Comparison of ENCODE assay signal across 24 cellular contexts in genomic region chr5:37055383-37055990, GRCh38.
A peak's percentile ranks its signal among the peaks of the same experiment; 100 is the strongest.
DNase-seq lines count a peak whose midpoint lies in the region; ATAC-seq, FAIRE-seq and TF ChIP-seq lines count a peak whose summit lies in the region.
"Had no signal": no experiment of that assay in that cellular context is flagged by ENCODE, and none has a peak within 500 bp of the region (broad histone marks: within the 10 kb centered on the region; RNA-seq: fewer than 3 reads in every experiment).

No MANE protein-coding gene starts in this region.

- no peak overlapping the region for H3K9ac ChIP-seq in HepG2 (ENCODE audit: insufficient read depth, low read depth, low read length)

- POLR2A ChIA-PET in HepG2 (lab: Yijun Ruan, JAX), result no interaction called here

- no peaks in the 10 kb centered on the region for H3K9me3 ChIP-seq in HepG2 (ENCODE audit: low read length)
- H3K9me3 ChIP-seq: Caco-2, esophagus squamous epithelium, neutrophil, tibial nerve had no signal

- no peaks in the 10 kb centered on the region for H3K4me1 ChIP-seq in HepG2 (ENCODE audit: insufficient read depth, low read length)
- H3K4me1 ChIP-seq: Caco-2, esophagus squamous epithelium, tibial nerve had no signal

- intact Hi-C loops in activated T-helper 1 cell treated with anti-CD3 and anti-CD28 coated beads, Interleukin-12 subunit alpha, Interleukin-12 subunit beta, Interleukin-2, Interleukin-4 antibody, amounts not matched to agents 30 ng/mL and 10 ng/mL and 1 ng/mL, durations not matched to agents 14 hours and 24 hours and 36 hours (cut with micrococcal nuclease), result no loop called here
- intact Hi-C loops in HepG2 (cut with micrococcal nuclease; ENCODE audit: unreplicated experiment), result no loop called here

- no peaks in the 10 kb centered on the region for H3K79me2 ChIP-seq in HepG2 (ENCODE audit: insufficient read depth, low read length)

- ATAC-seq in HepG2 (no peak), GM18520 (IDR thresholded peaks at IDR 0.05; ENCODE audit: unreplicated experiment) (no peak), GM19023 (IDR thresholded peaks at IDR 0.05; ENCODE audit: unreplicated experiment) (no peak)
- ATAC-seq: stimulated activated naive CD8-positive, alpha-beta T cell treated with anti-CD3 and anti-CD28 coated beads, Interleukin-15, Interleukin-2, amounts not matched to agents 100 U/mL and 50 U/mL, for 24 hours had no signal

- H3K4me2 ChIP-seq in HepG2 (ENCODE audit: low read depth, low read length), result no peak overlapping the region

- H4K20me1 ChIP-seq in HepG2 (ENCODE audit: insufficient read depth, low read length), result no peaks in the 10 kb centered on the region

- TF ChIP-seq EP300 in HepG2 (IDR thresholded peaks at IDR 0.05; ENCODE audit: low read depth in 2 of 2, low read length in 2 of 2) (no peak), HepG2 (CRISPR knock-in tag; IDR thresholded peaks at IDR 0.05; ENCODE audit: borderline replicate concordance) (no peak)

- H3K36me3 ChIP-seq in HepG2 (replicated peaks in 1 of 2; ENCODE audit: control insufficient read depth in 1 of 2, insufficient read depth in 2 of 2, low read length in 2 of 2), result peaks cover 9 to 62% of the 10 kb centered on the region in 2 experiments; a peak in 4 of 5 replicates

- no peaks in the 10 kb centered on the region for H3K27me3 ChIP-seq in HepG2 (ENCODE audit: control insufficient read depth in 1 of 2, insufficient read depth in 2 of 2, low read length in 2 of 2)
- H3K27me3 ChIP-seq: esophagus squamous epithelium, neutrophil, tibial nerve had no signal

- FAIRE-seq in HepG2 (lab: Jason Lieb, UNC), result no peak
- FAIRE-seq: RCC 7860, small intestine had no signal

- no peak for TF ChIP-seq RAD21 in HepG2 (CRISPR knock-in tag; IDR thresholded peaks at IDR 0.05)

- no peaks in the 10 kb centered on the region for H3K9me3 Mint-ChIP-seq in activated T-helper 1 cell treated with anti-CD3 and anti-CD28 coated beads, Interleukin-12 subunit alpha, Interleukin-12 subunit beta, Interleukin-2, Interleukin-4 antibody, amounts not matched to agents 30 ng/mL and 10 ng/mL and 1 ng/mL, durations not matched to agents 14 hours and 24 hours and 36 hours
- H3K9me3 Mint-ChIP-seq: activated B cell treated with CpG ODN at 0.5 μM for 24 hours had no signal

- peak overlapping the region; percentile 11 for H3K27ac Mint-ChIP-seq in activated T-helper 1 cell treated with anti-CD3 and anti-CD28 coated beads, Interleukin-12 subunit alpha, Interleukin-12 subunit beta, Interleukin-2, Interleukin-4 antibody, amounts not matched to agents 30 ng/mL and 10 ng/mL and 1 ng/mL, durations not matched to agents 14 hours and 24 hours and 36 hours
- H3K27ac Mint-ChIP-seq: activated B cell treated with CpG ODN at 0.5 μM for 24 hours had no signal

- DNase-seq in DMS53 (lab: John Stamatoyannopoulos, UW) (peak; percentile 9), DMS53 treated with DMSO at 0.1 percent for 48 hours (lab: John Stamatoyannopoulos, UW; ENCODE audit: unreplicated experiment) (no peak), Caki2 (ENCODE audit: low read depth) (peak; percentile 8), HepG2 (ENCODE audit: low spot score) (no peak)
- DNase-seq in activated T-helper 1 cell treated with anti-CD3 and anti-CD28 coated beads, Interleukin-12 subunit alpha, Interleukin-12 subunit beta, Interleukin-2, Interleukin-4 antibody, amounts not matched to agents 30 ng/mL and 10 ng/mL and 1 ng/mL, durations not matched to agents 14 hours and 24 hours and 36 hours (ENCODE audit: low spot score), result no peak
- no peak for DNase-seq in stimulated activated CD4-positive, alpha-beta T cell treated with anti-CD3 and anti-CD28 coated beads, Interleukin-4, amount 100 ng/mL, for 4 hours
- DNase-seq: activated B cell treated with CpG ODN at 0.5 μM for 24 hours; activated effector memory CD4-positive, alpha-beta T cell treated with anti-CD3 and anti-CD28 coated beads, Interleukin-2, amount 50 U/mL, for 16 hours; AML-193; Caco-2; effector CD8-positive, alpha-beta T cell; EL; esophagus squamous epithelium; NCI-H1105 treated with DMSO at 0.1 percent for 48 hours; NCI-H2107; NK-92 treated with Interleukin-12 subunit alpha and Interleukin-12 subunit beta, amount 100 ng/mL, for 24 hours; small intestine; stimulated activated naive CD8-positive, alpha-beta T cell treated with anti-CD3 and anti-CD28 coated beads, Interleukin-15, Interleukin-2, amounts not matched to agents 100 U/mL and 50 U/mL, for 24 hours had no signal

- H3K27me3 Mint-ChIP-seq in activated T-helper 1 cell treated with anti-CD3 and anti-CD28 coated beads, Interleukin-12 subunit alpha, Interleukin-12 subunit beta, Interleukin-2, Interleukin-4 antibody, amounts not matched to agents 30 ng/mL and 10 ng/mL and 1 ng/mL, durations not matched to agents 14 hours and 24 hours and 36 hours (ENCODE audit: insufficient read depth), result no peaks in the 10 kb centered on the region
- H3K27me3 Mint-ChIP-seq: activated B cell treated with CpG ODN at 0.5 μM for 24 hours had no signal

- H3K27ac ChIP-seq in HepG2 (ENCODE audit: extremely low read length, insufficient read depth, low read length), result no peak overlapping the region
- H3K27ac ChIP-seq: 22Rv1, esophagus squamous epithelium, neutrophil, tibial nerve had no signal

- TF ChIP-seq CTCF in HepG2 (CRISPR knock-in tag; IDR thresholded peaks at IDR 0.05), result no peak

- no peak overlapping the region for H2AFZ ChIP-seq in HepG2 (ENCODE audit: low read length)

- 94% methylated on average over 1 of the region's 1 CpG for WGBS in HepG2 (ENCODE audit: low lambda C conversion rate)

- no TSS peak for BruUV-seq in HepG2 (replicated peaks; lab: Mats Ljungman, UMichigan)

- no peak overlapping the region for H3K4me3 ChIP-seq in HepG2 (replicated peaks in 1 of 3; ENCODE audit: insufficient read depth in 1 of 3, low read depth in 2 of 3, low read length in 3 of 3)
- H3K4me3 ChIP-seq: esophagus squamous epithelium, tibial nerve had no signal

- peaks cover 32% of the 10 kb centered on the region for H3K36me3 Mint-ChIP-seq in activated T-helper 1 cell treated with anti-CD3 and anti-CD28 coated beads, Interleukin-12 subunit alpha, Interleukin-12 subunit beta, Interleukin-2, Interleukin-4 antibody, amounts not matched to agents 30 ng/mL and 10 ng/mL and 1 ng/mL, durations not matched to agents 14 hours and 24 hours and 36 hours (ENCODE audit: low read depth)

- H3K4me3 Mint-ChIP-seq in activated T-helper 1 cell treated with anti-CD3 and anti-CD28 coated beads, Interleukin-12 subunit alpha, Interleukin-12 subunit beta, Interleukin-2, Interleukin-4 antibody, amounts not matched to agents 30 ng/mL and 10 ng/mL and 1 ng/mL, durations not matched to agents 14 hours and 24 hours and 36 hours, result no peak overlapping the region
- H3K4me3 Mint-ChIP-seq: activated B cell treated with CpG ODN at 0.5 μM for 24 hours had no signal

- no peak for TF ChIP-seq POLR2A in HepG2 (IDR thresholded peaks at IDR 0.05; ENCODE audit: insufficient read depth in 1 of 2, low read depth in 2 of 2, low read length in 2 of 2)

- CTCF ChIA-PET in HepG2 (lab: Yijun Ruan, JAX; ENCODE audit: low intra/inter-chr PET ratio, low total read pairs), result no interaction called here

- in situ Hi-C loops in Caki2 (cut with HindIII; ENCODE audit: low pct_unique_long_range_greater_than_20kb, low sequenced_read_pairs), result no loop called here
- in situ Hi-C loops in HepG2 (cut with HindIII; ENCODE audit: extremely low pct_ligation_motif_present, low pct_unique_long_range_greater_than_20kb), result no loop called here

- peaks cover 21% of the 10 kb centered on the region for H3K4me1 Mint-ChIP-seq in activated T-helper 1 cell treated with anti-CD3 and anti-CD28 coated beads, Interleukin-12 subunit alpha, Interleukin-12 subunit beta, Interleukin-2, Interleukin-4 antibody, amounts not matched to agents 30 ng/mL and 10 ng/mL and 1 ng/mL, durations not matched to agents 14 hours and 24 hours and 36 hours (ENCODE audit: low read depth)
- H3K4me1 Mint-ChIP-seq: activated B cell treated with CpG ODN at 0.5 μM for 24 hours had no signal

TF ChIP-seq in HepG2, 621 proteins besides CTCF, POLR2A, EP300 and RAD21:
- TF ChIP-seq ZNF367 (CRISPR knock-in tag; IDR thresholded peaks at IDR 0.05; ENCODE audit: borderline replicate concordance), result no peak
- no peak for TF ChIP-seq ZNF841 (CRISPR knock-in tag; IDR thresholded peaks at IDR 0.05; ENCODE audit: borderline replicate concordance)
- no peak for TF ChIP-seq POLR2AphosphoS2 (IDR thresholded peaks at IDR 0.05; ENCODE audit: low read depth, low read length)
- TF ChIP-seq SPEN (CRISPR knock-in tag; IDR thresholded peaks at IDR 0.05; ENCODE audit: low read depth), result no peak
- TF ChIP-seq ZNF121 (CRISPR knock-in tag; IDR thresholded peaks at IDR 0.05), result peak; percentile 56; the same call in 1 of the 2 replicates
- no peak for TF ChIP-seq ZNF549 (CRISPR knock-in tag; IDR thresholded peaks at IDR 0.05)
- no peak for TF ChIP-seq ZNF543 (CRISPR knock-in tag; IDR thresholded peaks at IDR 0.05)
- no peak for TF ChIP-seq MTF1 (CRISPR knock-in tag; IDR thresholded peaks at IDR 0.05)
- no peak for TF ChIP-seq ZNF326 (CRISPR knock-in tag; IDR thresholded peaks at IDR 0.05; ENCODE audit: borderline replicate concordance)
- TF ChIP-seq ZFP82 (CRISPR knock-in tag; IDR thresholded peaks at IDR 0.05; ENCODE audit: borderline replicate concordance), result no peak
- TF ChIP-seq FOSL2 (CRISPR knock-in tag; IDR thresholded peaks at IDR 0.05), result 0 out of 2 replicates have a peak, but pooled peaks have one; percentile 21
- no peak for TF ChIP-seq MEIS2 (CRISPR knock-in tag; IDR thresholded peaks at IDR 0.05)
- TF ChIP-seq GTF3A (CRISPR knock-in tag; conservative IDR thresholded peaks at IDR 0.05), result no peak
TF ChIP-seq in HepG2: peak in this region for 2.

Comparison
In these comparisons a context has a peak if more than half of its experiments do, and no peak if none do; other contexts are left out.
1. DNase-seq: peak in DMS53 (single experiment) and Caki2 (single experiment); none in DMS53 treated with DMSO at 0.1 percent for 48 hours (single experiment), activated T-helper 1 cell treated with anti-CD3 and anti-CD28 coated beads, Interleukin-12 subunit alpha, Interleukin-12 subunit beta, Interleukin-2, Interleukin-4 antibody, amounts not matched to agents 30 ng/mL and 10 ng/mL and 1 ng/mL, durations not matched to agents 14 hours and 24 hours and 36 hours (single experiment), HepG2 (single experiment) and stimulated activated CD4-positive, alpha-beta T cell treated with anti-CD3 and anti-CD28 coated beads, Interleukin-4, amount 100 ng/mL, for 4 hours (0 of 2).